ENCODE assay signal across 25 cellular contexts in genomic region chr18:9985641-9986040, GRCh38.
DNase-seq lines count a peak whose midpoint lies in the region; ATAC-seq and TF ChIP-seq lines count a peak whose summit lies in the region.
"Had no signal": no experiment of that assay in that cellular context is flagged by ENCODE, and none has a peak within 500 bp of the region (broad histone marks: within the 10 kb centered on the region; RNA-seq: fewer than 3 reads in every experiment).

No MANE protein-coding gene starts in this region.

- H3K36me3 ChIP-seq in esophagus muscularis mucosa (no peaks in the 10 kb centered on the region), lung (ENCODE audit: control insufficient read depth in 2 of 2, insufficient read depth in 2 of 2, low read length in 2 of 2) (no peaks in the 10 kb centered on the region), neural progenitor cell (no peaks in the 10 kb centered on the region)
- H3K36me3 ChIP-seq: BE2C, BLaER1 had no signal

- H3K27ac ChIP-seq in esophagus muscularis mucosa (replicated peaks in 1 of 4) (no peak overlapping the region), lung (ENCODE audit: low read depth in 1 of 2, low read length in 1 of 2) (no peak overlapping the region), neural progenitor cell (no peak overlapping the region)
- H3K27ac ChIP-seq: BLaER1 had no signal

- H3K9me3 ChIP-seq in esophagus muscularis mucosa: no peaks in the 10 kb centered on the region
- H3K9me3 ChIP-seq in lung (ENCODE audit: control insufficient read depth in 2 of 2, insufficient read depth in 1 of 2, low read length in 1 of 2): no peaks in the 10 kb centered on the region
- peaks cover 4% of the 10 kb centered on the region for H3K9me3 ChIP-seq in neural progenitor cell (ENCODE audit: low read depth)
- H3K9me3 ChIP-seq: BE2C had no signal

- TF ChIP-seq CTCF in esophagus muscularis mucosa (IDR thresholded peaks at IDR 0.05) (no peak), lung (IDR thresholded peaks at IDR 0.05; ENCODE audit: control extremely low read depth, extremely low read depth) (no peak), neural progenitor cell (IDR thresholded peaks at IDR 0.05) (no peak)

- WGBS in esophagus muscularis mucosa: 84% methylated on average over 4 of the region's 4 CpGs
- 90 to 94% methylated on average over 4 of the region's 4 CpGs for WGBS in lung, 2 donors

- intact Hi-C loops in esophagus muscularis mucosa (cut with DNase I): no loop called here
- intact Hi-C loops in Right ventricle myocardium superior (cut with DNase I): no loop called here

- H2AFZ ChIP-seq in neural progenitor cell (replicated peaks): no peak overlapping the region

- peaks cover 0 to 8% (median 0%) of the 10 kb centered on the region in 4 donors for H3K4me1 ChIP-seq in esophagus muscularis mucosa
- peaks cover 0 to 4% of the 10 kb centered on the region in 2 donors for H3K4me1 ChIP-seq in lung (ENCODE audit: control insufficient read depth in 2 of 2, insufficient read depth in 2 of 2, low read length in 2 of 2)
- peaks cover 14% of the 10 kb centered on the region for H3K4me1 ChIP-seq in neural progenitor cell
- H3K4me1 ChIP-seq: BE2C had no signal

- DNase-seq in ELF-1 (ENCODE audit: low read depth, low spot score): peak; percentile 34
- peak; percentile 45 for DNase-seq in esophagus muscularis mucosa (ENCODE audit: extremely low spot score)
- DNase-seq in lung (ENCODE audit: low spot score): peak; percentile 9
- no peak for DNase-seq in neural progenitor cell (ENCODE audit: low spot score)
- DNase-seq in Right ventricle myocardium superior: no peak
- DNase-seq in inferior parietal cortex (ENCODE audit: extremely low spot score): no peak
- DNase-seq in ureter (ENCODE audit: low spot score): no peak
- DNase-seq: 8988T; ACHN; BE2C; C1 segment of cervical spinal cord; CD4-positive, alpha-beta memory T cell; CD4-positive, CD25-positive, alpha-beta regulatory T cell; CD8-positive, alpha-beta memory T cell; COR-L47; DMS 273 treated with DMSO at 0.1 percent for 48 hours; DMS153; DMS53; DMS79; DND-41; EL; GF-D8 had no signal

- H3K4me1 Mint-ChIP-seq in neural progenitor cell: peaks cover 31% of the 10 kb centered on the region
- H3K4me1 Mint-ChIP-seq: CD4-positive, alpha-beta memory T cell; CD4-positive, CD25-positive, alpha-beta regulatory T cell; CD8-positive, alpha-beta memory T cell had no signal

- no peak overlapping the region for H3K9ac ChIP-seq in neural progenitor cell
- H3K9ac ChIP-seq: BLaER1 had no signal

- H3K27ac Mint-ChIP-seq in neural progenitor cell: peak overlapping the region; percentile 5
- H3K27ac Mint-ChIP-seq: CD4-positive, alpha-beta memory T cell; CD8-positive, alpha-beta memory T cell had no signal

- H3K27me3 ChIP-seq in esophagus muscularis mucosa (no peaks in the 10 kb centered on the region), lung (ENCODE audit: control insufficient read depth, insufficient read depth) (no peaks in the 10 kb centered on the region), neural progenitor cell (no peaks in the 10 kb centered on the region)
- H3K27me3 ChIP-seq: BE2C, BLaER1 had no signal

- no peak for TF ChIP-seq POLR2A in esophagus muscularis mucosa (IDR thresholded peaks at IDR 0.05; ENCODE audit: low read depth)

- H3K4me3 ChIP-seq in esophagus muscularis mucosa (no peak overlapping the region), lung (no peak overlapping the region), neural progenitor cell (no peak overlapping the region)
- H3K4me3 ChIP-seq: BLaER1 had no signal

- no peak for TF ChIP-seq EP300 in esophagus muscularis mucosa (IDR thresholded peaks at IDR 0.05)

- H3K4me2 ChIP-seq in neural progenitor cell: no peak overlapping the region
- H3K4me2 ChIP-seq: BLaER1 had no signal

- peaks cover 4% of the 10 kb centered on the region for H3K27me3 Mint-ChIP-seq in neural progenitor cell (ENCODE audit: insufficient read depth, low read depth)

- peaks cover 23% of the 10 kb centered on the region for H3K9me3 Mint-ChIP-seq in neural progenitor cell
- H3K9me3 Mint-ChIP-seq: CD4-positive, CD25-positive, alpha-beta regulatory T cell; CD8-positive, alpha-beta memory T cell had no signal

- H3K4me3 Mint-ChIP-seq in neural progenitor cell: no peak overlapping the region
- H3K4me3 Mint-ChIP-seq: CD14-positive monocyte; CD4-positive, alpha-beta memory T cell; CD4-positive, CD25-positive, alpha-beta regulatory T cell; CD8-positive, alpha-beta memory T cell had no signal

- H3F3A ChIP-seq in neural progenitor cell (ENCODE audit: low read depth): no peaks in the 10 kb centered on the region

- no peaks in the 10 kb centered on the region for H4K20me1 ChIP-seq in neural progenitor cell (ENCODE audit: low read depth)
- H4K20me1 ChIP-seq: BLaER1 had no signal

- H3K36me3 Mint-ChIP-seq in neural progenitor cell: peaks cover 2% of the 10 kb centered on the region
- H3K36me3 Mint-ChIP-seq: CD4-positive, alpha-beta memory T cell; CD4-positive, CD25-positive, alpha-beta regulatory T cell; CD8-positive, alpha-beta memory T cell had no signal

- H3K79me2 ChIP-seq in neural progenitor cell (ENCODE audit: low read depth): no peaks in the 10 kb centered on the region

- ATAC-seq in lung (ENCODE audit: insufficient read depth, low FRiP score) (no peak), Right ventricle myocardium superior (ENCODE audit: poor library complexity) (no peak), GM21529 (IDR thresholded peaks at IDR 0.05; ENCODE audit: unreplicated experiment) (no peak)

Comparison
In these comparisons a context has a peak if more than half of its experiments do, and no peak if none do; other contexts are left out.
1. DNase-seq: peak in ELF-1 (single experiment), esophagus muscularis mucosa (single experiment) and lung (single experiment); none in neural progenitor cell (single experiment), Right ventricle myocardium superior (single experiment), inferior parietal cortex (single experiment) and ureter (single experiment).